17 cellular contexts compared by ENCODE assay signal in genomic region chr3:155354658-155355057, GRCh38.
"Had no signal": no experiment of that assay in that cellular context is flagged by ENCODE, and none has a peak within 500 bp of the region (broad histone marks: within the 10 kb centered on the region; RNA-seq: fewer than 3 reads in every experiment).

No MANE protein-coding gene starts in this region.

- H3K36me3 ChIP-seq: gastrocnemius medialis, heart right ventricle, left lung, lower lobe of right lung, tibial artery had no signal

- DNase-seq: central memory CD4-positive, alpha-beta T cell; effector CD4-positive, alpha-beta T cell; gastrocnemius medialis; heart right ventricle; islet precursor cell; left lung; lower lobe of right lung; naive thymus-derived CD8-positive, alpha-beta T cell; right cardiac atrium; stimulated activated CD4-positive, alpha-beta T cell treated with anti-CD3 and anti-CD28 coated beads, Interleukin-15, amount 100 ng/mL, for 24 hours; stimulated activated CD4-positive, alpha-beta T cell treated with anti-CD3 and anti-CD28 coated beads, Interleukin-1b, Interleukin-23, amount 100 ng/mL, for 48 hours; stimulated activated CD4-positive, alpha-beta T cell treated with anti-CD3 and anti-CD28 coated beads, Interleukin-4, amount 100 ng/mL, for 24 hours; tibial artery had no signal

- H3K27me3 Mint-ChIP-seq: progenitor cell of endocrine pancreas; stimulated activated memory B cell treated with anti-CD40 and anti-IgM and Interleukin-4, amounts not matched to agents 10 μg/mL and 1 μg/mL and 100 μg/mL, for 72 hours had no signal

- H3K4me1 ChIP-seq: gastrocnemius medialis, left lung, lower lobe of right lung, tibial artery had no signal

- H3K4me3 ChIP-seq: coronary artery, gastrocnemius medialis, heart right ventricle, left lung, lower lobe of right lung, tibial artery had no signal

- H3K36me3 Mint-ChIP-seq: naive thymus-derived CD8-positive, alpha-beta T cell; stimulated activated memory B cell treated with anti-CD40 and anti-IgM and Interleukin-4, amounts not matched to agents 10 μg/mL and 1 μg/mL and 100 μg/mL, for 72 hours had no signal

- H3K27me3 ChIP-seq: gastrocnemius medialis, heart right ventricle, left lung, tibial artery had no signal

- H3K9me3 Mint-ChIP-seq: naive thymus-derived CD8-positive, alpha-beta T cell; stimulated activated memory B cell treated with anti-CD40 and anti-IgM and Interleukin-4, amounts not matched to agents 10 μg/mL and 1 μg/mL and 100 μg/mL, for 72 hours; stimulated activated naive CD8-positive, alpha-beta T cell treated with anti-CD3 and anti-CD28 coated beads, Interleukin-15, Interleukin-2, amounts not matched to agents 100 ng/mL and 50 ng/mL, for 24 hours had no signal

- H3K9me3 ChIP-seq: gastrocnemius medialis, left lung, lower lobe of right lung, tibial artery had no signal

- H3K4me3 Mint-ChIP-seq: naive thymus-derived CD8-positive, alpha-beta T cell; stimulated activated memory B cell treated with anti-CD40 and anti-IgM and Interleukin-4, amounts not matched to agents 10 μg/mL and 1 μg/mL and 100 μg/mL, for 72 hours; stimulated activated naive CD8-positive, alpha-beta T cell treated with anti-CD3 and anti-CD28 coated beads, Interleukin-15, Interleukin-2, amounts not matched to agents 100 ng/mL and 50 ng/mL, for 24 hours had no signal

- H3K4me1 Mint-ChIP-seq: naive thymus-derived CD8-positive, alpha-beta T cell; stimulated activated memory B cell treated with anti-CD40 and anti-IgM and Interleukin-4, amounts not matched to agents 10 μg/mL and 1 μg/mL and 100 μg/mL, for 72 hours had no signal

- H3K27ac ChIP-seq: coronary artery, gastrocnemius medialis, heart right ventricle, left lung, lower lobe of right lung, tibial artery had no signal

- H3K27ac Mint-ChIP-seq: naive thymus-derived CD8-positive, alpha-beta T cell; progenitor cell of endocrine pancreas; stimulated activated memory B cell treated with anti-CD40 and anti-IgM and Interleukin-4, amounts not matched to agents 10 μg/mL and 1 μg/mL and 100 μg/mL, for 72 hours; stimulated activated naive CD8-positive, alpha-beta T cell treated with anti-CD3 and anti-CD28 coated beads, Interleukin-15, Interleukin-2, amounts not matched to agents 100 ng/mL and 50 ng/mL, for 24 hours had no signal
